In genomic region chr10:14758994-14759664, GRCh38 we compare ENCODE assay signal across 15 cellular contexts. TPM values are rescaled to one million over a fixed set of nuclear protein-coding genes. Genes with fewer than 3 reads are reported as not detected.
A peak's percentile ranks its signal among the peaks of the same experiment; 100 is the strongest.
DNase-seq lines count a peak whose midpoint lies in the region; ATAC-seq and TF ChIP-seq lines count a peak whose summit lies in the region.
"Had no signal": no experiment of that assay in that cellular context is flagged by ENCODE, and none has a peak within 500 bp of the region (broad histone marks: within the 10 kb centered on the region; RNA-seq: fewer than 3 reads in every experiment).

No MANE protein-coding gene starts in this region.

- no peak for ATAC-seq in esophagus mucosa
- ATAC-seq: CD8-positive, alpha-beta T cell; left lung had no signal

- no peaks in the 10 kb centered on the region for H3K27me3 ChIP-seq in uterus
- H3K27me3 ChIP-seq: left lung, tibial artery had no signal

- H3K27ac ChIP-seq in uterus: no peak overlapping the region
- H3K27ac ChIP-seq: left lung, parathyroid adenoma, SK-N-MC, tibial artery had no signal

- H3K4me3 ChIP-seq in retinal pigment epithelial cell (ENCODE audit: low read length) (no peak overlapping the region), uterus (no peak overlapping the region)
- H3K4me3 ChIP-seq: left lung, SK-N-MC, tibial artery had no signal

- H3K36me3 ChIP-seq in uterus: no peaks in the 10 kb centered on the region
- H3K36me3 ChIP-seq: left lung, tibial artery had no signal

- no peaks in the 10 kb centered on the region for H3K27me3 Mint-ChIP-seq in activated T-cell treated with anti-CD3 and anti-CD28 coated beads, Interleukin-2, amount 50 U/mL, for 24 hours

- H3K36me3 Mint-ChIP-seq in activated T-cell treated with anti-CD3 and anti-CD28 coated beads, Interleukin-2, amount 50 U/mL, for 24 hours (ENCODE audit: low read depth): no peaks in the 10 kb centered on the region
- H3K36me3 Mint-ChIP-seq: CD8-positive, alpha-beta T cell had no signal

- DNase-seq in activated T-cell treated with anti-CD3 and anti-CD28 coated beads for 24 hours (ENCODE audit: low read depth) (peak; percentile 9), HT-29 (ENCODE audit: low spot score) (peak; percentile 67), retinal pigment epithelial cell (ENCODE audit: low read depth) (no peak), Ammon's horn (ENCODE audit: low spot score) (no peak), uterus (no peak)
- DNase-seq in activated T-cell treated with anti-CD3 and anti-CD28 coated beads, Interleukin-2, amount 50 U/mL, for 24 hours: no peak
- peak; percentile 13 for DNase-seq in activated CD4-positive, alpha-beta T cell treated with anti-CD3 and anti-CD28 coated beads, Interleukin-2, amount 50 U/mL, for 1 hour
- DNase-seq: activated CD8-positive, alpha-beta memory T cell treated with anti-CD3 and anti-CD28 coated beads, Interleukin-2, amount 50 U/mL, for 48 hours; caudate nucleus; left lung; tibial artery had no signal

- no peak overlapping the region for H3K27ac Mint-ChIP-seq in activated T-cell treated with anti-CD3 and anti-CD28 coated beads, Interleukin-2, amount 50 U/mL, for 24 hours
- H3K27ac Mint-ChIP-seq: CD8-positive, alpha-beta T cell had no signal

- H3K4me3 Mint-ChIP-seq in activated T-cell treated with anti-CD3 and anti-CD28 coated beads, Interleukin-2, amount 50 U/mL, for 24 hours: no peak overlapping the region
- H3K4me3 Mint-ChIP-seq: CD8-positive, alpha-beta T cell had no signal

- H3K4me1 Mint-ChIP-seq in activated T-cell treated with anti-CD3 and anti-CD28 coated beads, Interleukin-2, amount 50 U/mL, for 24 hours (ENCODE audit: low read depth): peaks cover 8% of the 10 kb centered on the region

- no peaks in the 10 kb centered on the region for H3K9me3 Mint-ChIP-seq in activated T-cell treated with anti-CD3 and anti-CD28 coated beads, Interleukin-2, amount 50 U/mL, for 24 hours
- H3K9me3 Mint-ChIP-seq: CD8-positive, alpha-beta T cell had no signal

- H3K4me1 ChIP-seq in uterus: no peaks in the 10 kb centered on the region
- H3K4me1 ChIP-seq: parathyroid adenoma, tibial artery had no signal

- H3K9me3 ChIP-seq in uterus: no peaks in the 10 kb centered on the region
- H3K9me3 ChIP-seq: left lung, tibial artery had no signal

- TF ChIP-seq POLR2A in uterus (IDR thresholded peaks at IDR 0.05): no peak

- intact Hi-C loops in uterus (cut with DNase I; ENCODE audit: low total_unique reads): no loop called here

- peak; percentile 34 for TF ChIP-seq CTCF in retinal pigment epithelial cell (conservative IDR thresholded peaks at IDR 0.05; ENCODE audit: low read depth, low read length)
- TF ChIP-seq CTCF in uterus (IDR thresholded peaks at IDR 0.05): no peak

RNA-seq across cellular contexts. Expression of gene FAM107B, which starts 15.6 kb away (rescaled TPM):
- total RNA-seq in HT-29 (2014; rRNA removed; shearing (Covaris generic)): 11.0 and 14.1 TPM in 2 replicates
- total RNA-seq in esophagus mucosa: 19.0 TPM
- 10 to 100 TPM; 24.1 to 69.7 (median 43.2) TPM for total RNA-seq in uterus

Comparison
In these comparisons a context has a peak if more than half of its experiments do, and no peak if none do; other contexts are left out.
1. DNase-seq: peak in activated T-cell treated with anti-CD3 and anti-CD28 coated beads for 24 hours (single experiment), HT-29 (single experiment) and activated CD4-positive, alpha-beta T cell treated with anti-CD3 and anti-CD28 coated beads, Interleukin-2, amount 50 U/mL, for 1 hour (single experiment); none in activated T-cell treated with anti-CD3 and anti-CD28 coated beads, Interleukin-2, amount 50 U/mL, for 24 hours (single experiment), retinal pigment epithelial cell (single experiment), Ammon's horn (single experiment) and uterus (0 of 2).